18 cellular contexts compared by ENCODE assay signal in genomic region chr10:4162571-4163286, GRCh38.
A peak's percentile ranks its signal among the peaks of the same experiment; 100 is the strongest.
DNase-seq lines count a peak whose midpoint lies in the region; ATAC-seq and TF ChIP-seq lines count a peak whose summit lies in the region.
"Had no signal": no experiment of that assay in that cellular context is flagged by ENCODE, and none has a peak within 500 bp of the region (broad histone marks: within the 10 kb centered on the region; RNA-seq: fewer than 3 reads in every experiment).

No MANE protein-coding gene starts in this region.

- DNase-seq in EH (ENCODE audit: low read depth) (peak; percentile 4), astrocyte of the hippocampus (ENCODE audit: low read depth, low spot score) (peak; percentile 13), left colon (no peak), renal cortical epithelial cell (ENCODE audit: low read depth) (peak; percentile 6), NCI-H345 treated with DMSO at 0.1 percent for 48 hours (lab: John Stamatoyannopoulos, UW; ENCODE audit: unreplicated experiment) (no peak), iPS-NIHi11 (ENCODE audit: low spot score) (no peak), foreskin keratinocyte (no peak)
- DNase-seq: DMS 273 treated with DMSO at 0.1 percent for 48 hours, GDM1, Kasumi-1, MG63, NCI-H1092, NCI-H146, NCI-H2081, NCI-H748 treated with DMSO at 0.1 percent for 48 hours had no signal

- H3K4me3 Mint-ChIP-seq in stimulated activated memory B cell treated with anti-CD40 and anti-IgM and Interleukin-4, amounts not matched to agents 10 μg/mL and 1 μg/mL and 100 μg/mL, for 72 hours: no peak overlapping the region
- H3K4me3 Mint-ChIP-seq: B cell had no signal

- peaks cover 3% of the 10 kb centered on the region for H3K9me3 Mint-ChIP-seq in stimulated activated memory B cell treated with anti-CD40 and anti-IgM and Interleukin-4, amounts not matched to agents 10 μg/mL and 1 μg/mL and 100 μg/mL, for 72 hours

- no peaks in the 10 kb centered on the region for H3K27me3 ChIP-seq in foreskin keratinocyte
- H3K27me3 ChIP-seq: MG63 had no signal

- ATAC-seq in left colon: peak; percentile 75
- ATAC-seq in stimulated activated memory B cell treated with anti-CD40 and anti-IgM and Interleukin-4, amounts not matched to agents 10 μg/mL and 1 μg/mL and 100 μg/mL, for 72 hours: no peak
- no peak for ATAC-seq in foreskin keratinocyte
- ATAC-seq: HCT116 had no signal

- peaks cover 18% of the 10 kb centered on the region for H3K4me1 Mint-ChIP-seq in stimulated activated memory B cell treated with anti-CD40 and anti-IgM and Interleukin-4, amounts not matched to agents 10 μg/mL and 1 μg/mL and 100 μg/mL, for 72 hours

- no peak overlapping the region for H3K27ac Mint-ChIP-seq in stimulated activated memory B cell treated with anti-CD40 and anti-IgM and Interleukin-4, amounts not matched to agents 10 μg/mL and 1 μg/mL and 100 μg/mL, for 72 hours
- H3K27ac Mint-ChIP-seq: B cell had no signal

- TF ChIP-seq CTCF in foreskin keratinocyte (conservative IDR thresholded peaks at IDR 0.05): no peak

- no peaks in the 10 kb centered on the region for H3K36me3 Mint-ChIP-seq in stimulated activated memory B cell treated with anti-CD40 and anti-IgM and Interleukin-4, amounts not matched to agents 10 μg/mL and 1 μg/mL and 100 μg/mL, for 72 hours

- H3K27ac ChIP-seq in foreskin keratinocyte: no peak overlapping the region

- intact Hi-C loops in left colon (cut with DNase I, micrococcal nuclease): no loop called here

- no peaks in the 10 kb centered on the region for H3K27me3 Mint-ChIP-seq in stimulated activated memory B cell treated with anti-CD40 and anti-IgM and Interleukin-4, amounts not matched to agents 10 μg/mL and 1 μg/mL and 100 μg/mL, for 72 hours
- H3K27me3 Mint-ChIP-seq: B cell had no signal

- peaks cover 8% of the 10 kb centered on the region for H3K4me1 ChIP-seq in foreskin keratinocyte

Comparison
In these comparisons a context has a peak if more than half of its experiments do, and no peak if none do; other contexts are left out.
1. DNase-seq: peak in EH (single experiment), astrocyte of the hippocampus (single experiment) and renal cortical epithelial cell (single experiment); none in left colon (0 of 2), NCI-H345 treated with DMSO at 0.1 percent for 48 hours (single experiment), iPS-NIHi11 (single experiment) and foreskin keratinocyte (0 of 2).